In the genomic region with DNA sequence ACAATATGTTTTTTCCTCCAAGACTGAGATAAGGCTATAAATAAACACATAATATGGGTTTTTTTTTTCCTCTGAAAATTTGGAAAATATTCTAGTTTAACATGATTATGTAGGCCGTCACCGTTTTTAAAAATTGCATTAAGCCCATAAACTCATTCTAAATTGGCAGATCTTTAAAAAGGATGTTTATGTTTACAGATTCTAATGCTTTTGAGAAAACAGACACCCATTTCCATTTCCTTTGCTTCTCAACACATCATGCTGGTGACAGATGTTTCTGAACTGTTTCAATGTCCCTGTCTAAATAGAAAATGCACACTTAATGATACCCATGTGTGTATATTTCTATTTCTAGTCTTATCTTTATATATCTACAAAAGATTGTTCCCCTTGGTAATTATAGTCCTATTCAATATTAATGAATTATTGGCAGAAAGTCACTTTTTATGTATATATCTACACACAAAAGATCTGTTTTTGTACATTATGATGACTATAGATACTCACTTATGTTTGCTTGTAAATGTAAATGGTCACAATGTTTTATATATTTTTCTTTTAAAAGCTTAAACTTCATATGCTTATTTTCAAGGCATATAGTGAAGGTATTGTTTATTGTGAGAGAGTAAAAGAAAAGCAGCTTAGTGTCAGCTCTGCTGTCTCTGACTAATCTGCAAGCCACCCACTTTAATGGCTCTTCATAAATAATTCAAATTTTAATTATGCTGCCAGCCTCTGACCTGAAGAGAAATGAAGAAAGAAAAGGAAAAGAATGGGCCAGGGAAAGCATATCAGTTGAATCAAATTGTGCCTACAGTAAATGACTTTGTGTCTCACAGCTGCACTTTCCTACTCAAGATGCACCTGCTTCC, we compare ENCODE assay signal across 19 cellular contexts.
DNase-seq lines count a peak whose midpoint lies in the region; ATAC-seq and TF ChIP-seq lines count a peak whose summit lies in the region.
"Had no signal": no experiment of that assay in that cellular context is flagged by ENCODE, and none has a peak within 500 bp of the region (broad histone marks: within the 10 kb centered on the region; RNA-seq: fewer than 3 reads in every experiment).

No MANE protein-coding gene starts in this region.

- H3K27ac ChIP-seq in SK-N-MC, result 0 out of 2 replicates have a peak overlapping the region, but pooled peaks have one; percentile 11
- no peak overlapping the region for H3K27ac ChIP-seq in CD8-positive, alpha-beta T cell (ENCODE audit: low read depth, low read length)
- H3K27ac ChIP-seq: breast epithelium, left ventricle myocardium inferior, SJSA1 had no signal

- H3K9me3 Mint-ChIP-seq in CD8-positive, alpha-beta T cell, result peaks cover 3% of the 10 kb centered on the region
- H3K9me3 Mint-ChIP-seq: activated naive CD8-positive, alpha-beta T cell treated with anti-CD3 and anti-CD28 coated beads, Interleukin-2, amount 50 U/mL, for 24 hours had no signal

- POLR2A ChIA-PET in CD8-positive, alpha-beta T cell (lab: Charles Lee), result no interaction called here

- no peaks in the 10 kb centered on the region for H3K27me3 ChIP-seq in CD8-positive, alpha-beta T cell (ENCODE audit: insufficient read depth, low read length)
- H3K27me3 ChIP-seq: breast epithelium, SJSA1 had no signal

- H3K4me3 ChIP-seq in SK-N-MC, result no peak overlapping the region
- no peak overlapping the region for H3K4me3 ChIP-seq in CD8-positive, alpha-beta T cell (ENCODE audit: low read depth, low read length)
- H3K4me3 ChIP-seq: breast epithelium, left ventricle myocardium inferior, mucosa of descending colon, SJSA1 had no signal

- no peaks in the 10 kb centered on the region for H3K4me1 ChIP-seq in CD8-positive, alpha-beta T cell (ENCODE audit: insufficient read depth, low read length)
- H3K4me1 ChIP-seq: breast epithelium, SJSA1 had no signal

- H3K36me3 Mint-ChIP-seq in CD8-positive, alpha-beta T cell, result no peaks in the 10 kb centered on the region
- H3K36me3 Mint-ChIP-seq: IgD-negative memory B cell had no signal

- H3K27ac Mint-ChIP-seq in CD8-positive, alpha-beta T cell, result no peak overlapping the region
- H3K27ac Mint-ChIP-seq: activated naive CD8-positive, alpha-beta T cell treated with anti-CD3 and anti-CD28 coated beads, Interleukin-2, amount 50 U/mL, for 24 hours; B cell; IgD-negative memory B cell had no signal

- H3K9me3 ChIP-seq in SK-N-MC (ENCODE audit: low read depth, low read length), result no peaks in the 10 kb centered on the region
- no peaks in the 10 kb centered on the region for H3K9me3 ChIP-seq in CD8-positive, alpha-beta T cell (ENCODE audit: low read length)
- H3K9me3 ChIP-seq: breast epithelium, left ventricle myocardium inferior, mucosa of descending colon, SJSA1 had no signal

- peak; percentile 59 for DNase-seq in NAMALWA (ENCODE audit: low spot score)
- DNase-seq in NCI-H2081 treated with DMSO at 0.1 percent for 48 hours (lab: John Stamatoyannopoulos, UW), result peak; percentile 55
- no peak for DNase-seq in SK-N-MC (ENCODE audit: low read depth, low spot score)
- peak; percentile 22 for DNase-seq in medulla oblongata (ENCODE audit: extremely low spot score)
- DNase-seq in CD8-positive, alpha-beta T cell, result no peak
- DNase-seq: activated CD4-positive, alpha-beta T cell treated with anti-CD3 and anti-CD28 coated beads for 1 hour; activated naive CD8-positive, alpha-beta T cell treated with anti-CD3 and anti-CD28 coated beads, Interleukin-2, amount 50 U/mL, for 24 hours; erythroblast; left ventricle myocardium inferior; MM.1S; mucosa of descending colon; NCI-H510A; PC-3 had no signal

- H3K9ac ChIP-seq in SK-N-MC (ENCODE audit: insufficient read length), result no peak overlapping the region

- no peak overlapping the region for H3K4me3 Mint-ChIP-seq in CD8-positive, alpha-beta T cell
- H3K4me3 Mint-ChIP-seq: activated naive CD8-positive, alpha-beta T cell treated with anti-CD3 and anti-CD28 coated beads, Interleukin-2, amount 50 U/mL, for 24 hours; B cell; IgD-negative memory B cell had no signal

- CTCF ChIA-PET in CD8-positive, alpha-beta T cell (lab: Charles Lee), result no interaction called here

- TF ChIP-seq CTCF in CD8-positive, alpha-beta T cell (IDR thresholded peaks at IDR 0.05), result no peak

- H3K36me3 ChIP-seq in SK-N-MC (ENCODE audit: insufficient read depth, low read length), result no peaks in the 10 kb centered on the region
- no peaks in the 10 kb centered on the region for H3K36me3 ChIP-seq in CD8-positive, alpha-beta T cell (ENCODE audit: insufficient read depth, low read length)
- H3K36me3 ChIP-seq: breast epithelium, left ventricle myocardium inferior, SJSA1 had no signal

- H3K4me1 Mint-ChIP-seq in CD8-positive, alpha-beta T cell (ENCODE audit: low read depth), result no peaks in the 10 kb centered on the region
- H3K4me1 Mint-ChIP-seq: activated naive CD8-positive, alpha-beta T cell treated with anti-CD3 and anti-CD28 coated beads, Interleukin-2, amount 50 U/mL, for 24 hours; B cell; IgD-negative memory B cell had no signal

- intact Hi-C loops in CD8-positive, alpha-beta T cell (cut with DNase I, micrococcal nuclease), result no loop called here

- no peaks in the 10 kb centered on the region for H3K27me3 Mint-ChIP-seq in CD8-positive, alpha-beta T cell (ENCODE audit: low read depth)
- H3K27me3 Mint-ChIP-seq: activated naive CD8-positive, alpha-beta T cell treated with anti-CD3 and anti-CD28 coated beads, Interleukin-2, amount 50 U/mL, for 24 hours; B cell; IgD-negative memory B cell had no signal

- ATAC-seq in CD8-positive, alpha-beta T cell, result no peak
- no peak for ATAC-seq in GM21360 (IDR thresholded peaks at IDR 0.05; ENCODE audit: unreplicated experiment)
- ATAC-seq in GM18867 (IDR thresholded peaks at IDR 0.05; ENCODE audit: unreplicated experiment), result no peak
- ATAC-seq: activated naive CD8-positive, alpha-beta T cell treated with anti-CD3 and anti-CD28 coated beads, Interleukin-2, amount 50 U/mL, for 24 hours; mucosa of descending colon; PC-3 had no signal

Comparison
In these comparisons a context has a peak if more than half of its experiments do, and no peak if none do; other contexts are left out.
1. DNase-seq: peak in NAMALWA (single experiment), NCI-H2081 treated with DMSO at 0.1 percent for 48 hours (single experiment) and medulla oblongata (single experiment); none in SK-N-MC (single experiment) and CD8-positive, alpha-beta T cell (0 of 7).